11 cellular contexts compared by ENCODE assay signal in the genomic region with DNA sequence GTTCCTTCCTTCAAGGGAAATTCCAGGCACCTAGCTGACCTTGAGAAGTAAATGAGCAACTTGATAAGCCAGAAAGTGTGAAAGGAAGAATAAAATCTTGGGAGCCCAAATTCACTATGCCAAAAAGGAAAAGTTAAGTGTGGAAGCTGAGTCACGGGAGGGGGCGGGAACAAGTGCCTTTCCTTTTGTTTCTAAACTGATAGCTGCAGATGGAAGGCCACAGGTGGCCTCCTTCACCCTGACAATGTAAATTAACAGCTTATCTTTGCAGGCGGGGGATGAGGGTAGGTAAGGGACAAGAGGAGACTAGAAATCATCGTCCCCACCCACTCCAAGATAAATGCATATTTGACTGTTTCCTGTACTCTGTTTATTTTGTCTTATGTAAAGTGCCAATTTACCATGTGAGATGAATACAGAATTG. TPM values are rescaled to one million over a fixed set of nuclear protein-coding genes. Genes with fewer than 3 reads are reported as not detected.
DNase-seq lines count a peak whose midpoint lies in the region; ATAC-seq, FAIRE-seq and TF ChIP-seq lines count a peak whose summit lies in the region.
"Had no signal": no experiment of that assay in that cellular context is flagged by ENCODE, and none has a peak within 500 bp of the region (broad histone marks: within the 10 kb centered on the region; RNA-seq: fewer than 3 reads in every experiment).

No MANE protein-coding gene starts in this region.

- no peak overlapping the region for H3K4me2 ChIP-seq in endothelial cell of umbilical vein (ENCODE audit: insufficient read depth, low read length)

- POLR2A ChIA-PET in endothelial cell of umbilical vein (lab: Charles Lee) = no interaction called here

- H3K4me1 ChIP-seq in HAP-1 (peaks cover 34% of the 10 kb centered on the region), endothelial cell of umbilical vein (ENCODE audit: control insufficient read depth, extremely low read depth, insufficient read depth, low read length) (peaks cover 7% of the 10 kb centered on the region), right lobe of liver (no peaks in the 10 kb centered on the region)

- DNase-seq in HAP-1 (ENCODE audit: low spot score in 2 of 2) (peak; percentile 12 to 32), NCI-H345 (lab: John Stamatoyannopoulos, UW) (peak; percentile 76), endothelial cell of umbilical vein (ENCODE audit: low read depth, low spot score) (peak; percentile 71), progenitor cell of endocrine pancreas (ENCODE audit: low spot score, unreplicated experiment) (no peak), right lobe of liver (no peak), GDM1 (lab: John Stamatoyannopoulos, UW) (no peak)
- DNase-seq: activated CD4-positive, alpha-beta T cell treated with anti-CD3 and anti-CD28 coated beads for 1 hour; activated naive CD8-positive, alpha-beta T cell treated with anti-CD3 and anti-CD28 coated beads, Interleukin-2, amount 10 ng/mL, durations not matched to agents 7 days and 5 days; stimulated activated naive B cell treated with anti-CD40 and anti-IgM and Interleukin-4, amounts not matched to agents 10 μg/mL and 1 μg/mL and 100 μg/mL, for 72 hours had no signal

- H3K4me3 ChIP-seq in HAP-1 (no peak overlapping the region), endothelial cell of umbilical vein (replicated peaks in 1 of 3; ENCODE audit: insufficient read depth in 1 of 3, low read depth in 1 of 3, low read length in 3 of 3) (no peak overlapping the region), right lobe of liver (no peak overlapping the region)

- H3K9me3 Mint-ChIP-seq in progenitor cell of endocrine pancreas (ENCODE audit: low read depth) = no peaks in the 10 kb centered on the region
- H3K9me3 Mint-ChIP-seq: activated naive CD8-positive, alpha-beta T cell treated with anti-CD3 and anti-CD28 coated beads, Interleukin-2, amount 10 ng/mL, durations not matched to agents 7 days and 5 days; stimulated activated naive B cell treated with anti-CD40 and anti-IgM and Interleukin-4, amounts not matched to agents 10 μg/mL and 1 μg/mL and 100 μg/mL, for 72 hours had no signal

- H3K36me3 Mint-ChIP-seq in progenitor cell of endocrine pancreas (ENCODE audit: insufficient read depth) = no peaks in the 10 kb centered on the region
- H3K36me3 Mint-ChIP-seq: activated naive CD8-positive, alpha-beta T cell treated with anti-CD3 and anti-CD28 coated beads, Interleukin-2, amount 10 ng/mL, durations not matched to agents 7 days and 5 days; stimulated activated naive B cell treated with anti-CD40 and anti-IgM and Interleukin-4, amounts not matched to agents 10 μg/mL and 1 μg/mL and 100 μg/mL, for 72 hours had no signal

- H3K4me1 Mint-ChIP-seq in progenitor cell of endocrine pancreas (ENCODE audit: low read depth) = peaks cover 48% of the 10 kb centered on the region
- H3K4me1 Mint-ChIP-seq: activated naive CD8-positive, alpha-beta T cell treated with anti-CD3 and anti-CD28 coated beads, Interleukin-2, amount 10 ng/mL, durations not matched to agents 7 days and 5 days had no signal

- peak overlapping the region; percentile 5 for H2AFZ ChIP-seq in endothelial cell of umbilical vein (ENCODE audit: low read depth, low read length)

- peaks cover 9% of the 10 kb centered on the region for H3K27me3 Mint-ChIP-seq in progenitor cell of endocrine pancreas

- no peak for TF ChIP-seq CTCF in endothelial cell of umbilical vein (IDR thresholded peaks at IDR 0.05; ENCODE audit: extremely low read depth in 1 of 2, insufficient read depth in 1 of 2, low read depth in 1 of 2, low read length in 2 of 2)
- TF ChIP-seq CTCF in progenitor cell of endocrine pancreas (IDR thresholded peaks at IDR 0.05; ENCODE audit: unreplicated experiment) = no peak
- no peak for TF ChIP-seq CTCF in right lobe of liver (IDR thresholded peaks at IDR 0.05)

- FAIRE-seq in endothelial cell of umbilical vein (lab: Jason Lieb, UNC) = no peak
- FAIRE-seq: HepG2 had no signal

- H3K36me3 ChIP-seq in HAP-1 (replicated peaks) (peaks cover 9% of the 10 kb centered on the region; the same call in 1 of the 2 replicates), endothelial cell of umbilical vein (ENCODE audit: control insufficient read depth in 2 of 2, extremely low read depth in 1 of 2, insufficient read depth in 2 of 2, low read length in 2 of 2) (no peaks in the 10 kb centered on the region), right lobe of liver (no peaks in the 10 kb centered on the region)

- CTCF ChIA-PET in endothelial cell of umbilical vein (lab: Charles Lee) = interaction anchor here (0.6 to 1.3 kb wide), 2 partner anchors 26 to 242 kb away, joined by 5 read pairs; no protein-coding TSS in a partner anchor

- ATAC-seq in right lobe of liver (no peak), GM19463 (IDR thresholded peaks at IDR 0.05; ENCODE audit: unreplicated experiment) (no peak)

- H3K9me1 ChIP-seq in endothelial cell of umbilical vein (replicated peaks; ENCODE audit: control insufficient read depth, extremely low read depth, insufficient read depth, low read length) = no peaks in the 10 kb centered on the region

- no peak for TF ChIP-seq POLR2A in endothelial cell of umbilical vein (IDR thresholded peaks at IDR 0.05; ENCODE audit: low read depth, low read length)
- no peak for TF ChIP-seq POLR2A in right lobe of liver (IDR thresholded peaks at IDR 0.05)

- H3K27ac ChIP-seq in endothelial cell of umbilical vein (ENCODE audit: insufficient read depth, low read depth, low read length) (no peak overlapping the region), right lobe of liver (no peak overlapping the region)

- in situ Hi-C loops in HAP-1 (cut with MboI; ENCODE audit: low sequenced_read_pairs) = no loop called here

- peak overlapping the region; percentile 18 for H3K4me3 Mint-ChIP-seq in progenitor cell of endocrine pancreas (ENCODE audit: low read depth)
- H3K4me3 Mint-ChIP-seq: activated naive CD8-positive, alpha-beta T cell treated with anti-CD3 and anti-CD28 coated beads, Interleukin-2, amount 10 ng/mL, durations not matched to agents 7 days and 5 days; stimulated activated naive B cell treated with anti-CD40 and anti-IgM and Interleukin-4, amounts not matched to agents 10 μg/mL and 1 μg/mL and 100 μg/mL, for 72 hours had no signal

- H3K9me3 ChIP-seq in HAP-1 (no peaks in the 10 kb centered on the region), endothelial cell of umbilical vein (replicated peaks; ENCODE audit: control insufficient read depth, insufficient read depth, low read length) (no peaks in the 10 kb centered on the region), right lobe of liver (no peaks in the 10 kb centered on the region)

- intact Hi-C loops in endothelial cell of umbilical vein (cut with micrococcal nuclease) (no loop called here), right lobe of liver (cut with DNase I) (no loop called here)

- no peaks in the 10 kb centered on the region for H4K20me1 ChIP-seq in endothelial cell of umbilical vein (replicated peaks; ENCODE audit: control insufficient read depth, extremely low read depth, insufficient read depth, low read length)

- no TSS peak for BruUV-seq in endothelial cell of umbilical vein (replicated peaks; lab: Mats Ljungman, UMichigan)

- H3K27me3 ChIP-seq in HAP-1 (ENCODE audit: low read depth) (no peaks in the 10 kb centered on the region), endothelial cell of umbilical vein (ENCODE audit: control insufficient read depth in 2 of 2, insufficient read depth in 2 of 2, low read length in 2 of 2) (no peaks in the 10 kb centered on the region), right lobe of liver (no peaks in the 10 kb centered on the region)

- no peak overlapping the region for H3K9ac ChIP-seq in endothelial cell of umbilical vein (replicated peaks; ENCODE audit: extremely low read depth, insufficient read depth, low read length)

- dilution Hi-C loops in endothelial cell of umbilical vein (cut with MboI; ENCODE audit: extremely low pct_ligation_motif_present, low sequenced_read_pairs) = no loop called here

- WGBS in right lobe of liver (ENCODE audit: insufficient coverage, low coverage, low lambda C conversion rate, missing lambda C conversion rate) = 60% methylated on average over 4 of the region's 4 CpGs

- no peaks in the 10 kb centered on the region for H3K79me2 ChIP-seq in endothelial cell of umbilical vein (ENCODE audit: control insufficient read depth, insufficient read depth, low read length)

- peak overlapping the region; percentile 96 for H3K27ac Mint-ChIP-seq in progenitor cell of endocrine pancreas
- H3K27ac Mint-ChIP-seq: activated naive CD8-positive, alpha-beta T cell treated with anti-CD3 and anti-CD28 coated beads, Interleukin-2, amount 10 ng/mL, durations not matched to agents 7 days and 5 days; stimulated activated naive B cell treated with anti-CD40 and anti-IgM and Interleukin-4, amounts not matched to agents 10 μg/mL and 1 μg/mL and 100 μg/mL, for 72 hours had no signal

TF ChIP-seq in endothelial cell of umbilical vein, 7 proteins besides CTCF, POLR2A, EP300 and RAD21:
- TF ChIP-seq FOS (IDR thresholded peaks at IDR 0.05; ENCODE audit: borderline replicate concordance, insufficient read depth, low read length) = peak; percentile 27
- TF ChIP-seq GATA2 (IDR thresholded peaks at IDR 0.05; ENCODE audit: insufficient read depth, insufficient read length, low read depth, low read length) = no peak

RNA-seq across cellular contexts. Expression of a gene that starts 36.4 kb away (rescaled TPM):
- not detected in 2 replicates for total RNA-seq in endothelial cell of umbilical vein
- polyA plus RNA-seq in endothelial cell of umbilical vein = not detected in 2 replicates
- polyA plus RNA-seq in endothelial cell of umbilical vein (2011; cell fraction: cytosol; rRNA removed) = not detected in 2 replicates
- not detected in 2 replicates for polyA plus RNA-seq in endothelial cell of umbilical vein (2011; cell fraction: nucleus; rRNA removed)
- polyA plus RNA-seq in endothelial cell of umbilical vein (2012) = 0.35 and 0.56 TPM in 2 replicates
- not detected in 2 replicates for polyA minus RNA-seq in endothelial cell of umbilical vein
- polyA minus RNA-seq in endothelial cell of umbilical vein (2011; cell fraction: cytosol; rRNA and poly(A)+ RNA removed) = not detected
- not detected in 2 replicates for polyA minus RNA-seq in endothelial cell of umbilical vein (2011; cell fraction: nucleus; rRNA and poly(A)+ RNA removed)
- not detected in 2 replicates for total RNA-seq in progenitor cell of endocrine pancreas
- total RNA-seq in right lobe of liver = 1 to 10 TPM in 4 of 6 experiments, not detected in 2; 2.1 to 5.1 (median 2.9) TPM
- total RNA-seq: activated naive CD8-positive, alpha-beta T cell treated with anti-CD3 and anti-CD28 coated beads, Interleukin-2, amount 10 ng/mL, durations not matched to agents 7 days and 5 days had no signal

Comparison
In these comparisons a context has a peak if more than half of its experiments do, and no peak if none do; other contexts are left out.
1. DNase-seq: peak in HAP-1 (2 of 2), NCI-H345 (single experiment) and endothelial cell of umbilical vein (single experiment); none in progenitor cell of endocrine pancreas (single experiment), right lobe of liver (0 of 3) and GDM1 (single experiment).